8 cellular contexts compared by ENCODE assay signal in genomic region chr16:29248306-29248960, GRCh38.
DNase-seq lines count a peak whose midpoint lies in the region; ATAC-seq and TF ChIP-seq lines count a peak whose summit lies in the region.
"Not testable (repeated sequence)": the region's sequence is repeated elsewhere in the genome, so short reads cannot be mapped to it uniquely, and the experiment has no call there.

No MANE protein-coding gene starts in this region.

- H3K4me3 Mint-ChIP-seq in activated CD8-positive, alpha-beta T cell treated with anti-CD3 and anti-CD28 coated beads, Interleukin-2, amount 10 ng/mL, durations not matched to agents 7 days and 5 days; memory B cell: not testable (repeated sequence)
- peak overlapping the region; percentile 67 for H3K4me3 Mint-ChIP-seq in central memory CD8-positive, alpha-beta T cell

- peak overlapping the region; percentile 53 for H3K18ac ChIP-seq in trophoblast cell (ENCODE audit: low read length)

- H3K27ac Mint-ChIP-seq in activated CD8-positive, alpha-beta T cell treated with anti-CD3 and anti-CD28 coated beads, Interleukin-2, amount 10 ng/mL, durations not matched to agents 7 days and 5 days = peak overlapping the region; percentile 83
- peak overlapping the region; percentile 94 for H3K27ac Mint-ChIP-seq in central memory CD8-positive, alpha-beta T cell (ENCODE audit: low read depth)
- peak overlapping the region; percentile 55 for H3K27ac Mint-ChIP-seq in memory B cell

- H3K27me3 ChIP-seq in BLaER1 treated with 17β-estradiol and CSF1 and Interleukin-3, amounts not matched to agents 10 nM and 100 nM; left ventricle myocardium inferior (ENCODE audit: low read depth); trophoblast cell (ENCODE audit: insufficient read depth, low read length); upper lobe of left lung: not testable (repeated sequence)

- TF ChIP-seq CTCF in left ventricle myocardium inferior (IDR thresholded peaks at IDR 0.05; ENCODE audit: borderline replicate concordance); upper lobe of left lung (IDR thresholded peaks at IDR 0.05): not testable (repeated sequence)

- no CpG with 5 or more reads among the region's 20 CpGs for WGBS in trophoblast cell (ENCODE audit: extremely low coverage, insufficient coverage, insufficient read length)
- 57 to 81% methylated on average over 6 to 20 of the region's 20 CpGs for WGBS in upper lobe of left lung, 2 donors

- peak overlapping the region; percentile 28 to 72 (median 42); a peak in 21 of 22 replicates for H3K4me2 ChIP-seq in BLaER1 treated with 17β-estradiol and CSF1 and Interleukin-3, amounts not matched to agents 10 nM and 100 nM
- H3K4me2 ChIP-seq in trophoblast cell (ENCODE audit: low read length) = not testable (repeated sequence)

- H4K20me1 ChIP-seq in BLaER1 treated with 17β-estradiol and CSF1 and Interleukin-3, amounts not matched to agents 10 nM and 100 nM = not testable (repeated sequence)

- not testable (repeated sequence) for H3K23ac ChIP-seq in trophoblast cell (ENCODE audit: low read length)

- H2BK120ac ChIP-seq in trophoblast cell (ENCODE audit: insufficient read depth, low read length, poor library complexity) = not testable (repeated sequence)

- H3K27ac ChIP-seq in BLaER1 treated with 17β-estradiol and CSF1 and Interleukin-3, amounts not matched to agents 10 nM and 100 nM = peak overlapping the region in 1 of 11 experiments; percentile 38; a peak in 1 of 22 replicates
- peak overlapping the region; percentile 83 for H3K27ac ChIP-seq in left ventricle myocardium inferior (replicated peaks)
- H3K27ac ChIP-seq in trophoblast cell (ENCODE audit: low read depth, low read length); upper lobe of left lung: not testable (repeated sequence)

- H2AK5ac ChIP-seq in trophoblast cell (ENCODE audit: low read length) = not testable (repeated sequence)

- H4K8ac ChIP-seq in trophoblast cell (ENCODE audit: low read depth, low read length) = not testable (repeated sequence)

- H3K4me3 ChIP-seq in BLaER1 treated with 17β-estradiol and CSF1 and Interleukin-3, amounts not matched to agents 10 nM and 100 nM; left ventricle myocardium inferior; trophoblast cell (ENCODE audit: low read depth, low read length); upper lobe of left lung: not testable (repeated sequence)

- H3K14ac ChIP-seq in trophoblast cell (ENCODE audit: low read length) = not testable (repeated sequence)

- not testable (repeated sequence) for H2AFZ ChIP-seq in trophoblast cell (ENCODE audit: insufficient read depth, low read length, poor library complexity)

- not testable (repeated sequence) for H4K91ac ChIP-seq in trophoblast cell (ENCODE audit: low read depth, low read length)

- not testable (repeated sequence) for H3K79me1 ChIP-seq in trophoblast cell (ENCODE audit: low read length)

- not testable (repeated sequence) for H4K12ac ChIP-seq in trophoblast cell (ENCODE audit: low read depth, low read length)

- intact Hi-C loops in left ventricle myocardium inferior (cut with micrococcal nuclease) = not testable (repeated sequence)

- not testable (repeated sequence) for H3K79me2 ChIP-seq in trophoblast cell (ENCODE audit: control insufficient read depth, insufficient read depth, low read length, poor library complexity)

- peak; percentile 53 for DNase-seq in MV-4-11 (lab: John Stamatoyannopoulos, UW)
- peak; percentile 38 for DNase-seq in activated CD8-positive, alpha-beta T cell treated with anti-CD3 and anti-CD28 coated beads, Interleukin-2, amount 10 ng/mL, durations not matched to agents 7 days and 5 days
- DNase-seq in central memory CD8-positive, alpha-beta T cell (ENCODE audit: low spot score in 2 of 2); memory B cell (ENCODE audit: low spot score in 2 of 2); trophoblast cell: not testable (repeated sequence)
- peak; percentile 68 for DNase-seq in left ventricle myocardium inferior
- peak in 1 of 2 donors; percentile 56 for DNase-seq in upper lobe of left lung

- not testable (repeated sequence) for TF ChIP-seq EP300 in upper lobe of left lung (IDR thresholded peaks at IDR 0.05)

- CTCF ChIA-PET in activated CD8-positive, alpha-beta T cell treated with anti-CD3 and anti-CD28 coated beads, Interleukin-2, amount 10 ng/mL, durations not matched to agents 7 days and 5 days (lab: Charles Lee) = not testable (repeated sequence)

- peak; percentile 60 for ATAC-seq in activated CD8-positive, alpha-beta T cell treated with anti-CD3 and anti-CD28 coated beads, Interleukin-2, amount 10 ng/mL, durations not matched to agents 7 days and 5 days
- peak; percentile 86 for ATAC-seq in central memory CD8-positive, alpha-beta T cell (replicated peaks; ENCODE audit: extremely low read depth, poor library complexity, severe bottlenecking)
- ATAC-seq in memory B cell (ENCODE audit: low read depth) = not testable (repeated sequence)
- ATAC-seq in upper lobe of left lung (ENCODE audit: low FRiP score in 2 of 2) = peak; percentile 12 to 59

- peak overlapping the region; percentile 40 for H2BK12ac ChIP-seq in trophoblast cell (ENCODE audit: low read length)

- H3K9ac ChIP-seq in BLaER1 treated with 17β-estradiol and CSF1 and Interleukin-3, amounts not matched to agents 10 nM and 100 nM = peak overlapping the region in 1 of 11 experiments; percentile 16; a peak in 1 of 22 replicates
- not testable (repeated sequence) for H3K9ac ChIP-seq in trophoblast cell (ENCODE audit: low read length)

- not testable (repeated sequence) for H3K4ac ChIP-seq in trophoblast cell (ENCODE audit: low read depth, low read length)

- H3K36me3 ChIP-seq in BLaER1 treated with 17β-estradiol and CSF1 and Interleukin-3, amounts not matched to agents 10 nM and 100 nM; left ventricle myocardium inferior; trophoblast cell (ENCODE audit: control insufficient read depth in 1 of 2, insufficient read depth in 2 of 2, low read length in 2 of 2); upper lobe of left lung: not testable (repeated sequence)

- H3K27me3 Mint-ChIP-seq in activated CD8-positive, alpha-beta T cell treated with anti-CD3 and anti-CD28 coated beads, Interleukin-2, amount 10 ng/mL, durations not matched to agents 7 days and 5 days (ENCODE audit: low read depth); central memory CD8-positive, alpha-beta T cell; memory B cell: not testable (repeated sequence)

- peaks cover 10 to 13% (median 11%) of the 10 kb centered on the region in 10 experiments; a peak in 19 of 20 replicates for H3K4me1 ChIP-seq in BLaER1 treated with 17β-estradiol and CSF1 and Interleukin-3, amounts not matched to agents 10 nM and 100 nM
- peaks cover 17% of the 10 kb centered on the region for H3K4me1 ChIP-seq in left ventricle myocardium inferior
- not testable (repeated sequence) for H3K4me1 ChIP-seq in trophoblast cell (ENCODE audit: control insufficient read depth in 1 of 2, insufficient read depth in 2 of 2, low read length in 2 of 2); upper lobe of left lung

- not testable (repeated sequence) for TF ChIP-seq POLR2A in upper lobe of left lung (IDR thresholded peaks at IDR 0.05)

- peaks cover 20% of the 10 kb centered on the region for H3K4me1 Mint-ChIP-seq in activated CD8-positive, alpha-beta T cell treated with anti-CD3 and anti-CD28 coated beads, Interleukin-2, amount 10 ng/mL, durations not matched to agents 7 days and 5 days (ENCODE audit: low read depth)
- peaks cover 33% of the 10 kb centered on the region for H3K4me1 Mint-ChIP-seq in central memory CD8-positive, alpha-beta T cell
- H3K4me1 Mint-ChIP-seq in memory B cell = not testable (repeated sequence)

- H3K9me3 ChIP-seq in BLaER1 treated with 17β-estradiol and CSF1 and Interleukin-3, amounts not matched to agents 10 nM and 100 nM (replicated peaks in 1 of 11) = peaks cover 0 to 41% (median 13%) of the 10 kb centered on the region in 11 experiments; a peak in 15 of 22 replicates
- H3K9me3 ChIP-seq in left ventricle myocardium inferior (replicated peaks); trophoblast cell (ENCODE audit: insufficient read depth, low read depth, low read length); upper lobe of left lung: not testable (repeated sequence)

- POLR2A ChIA-PET in activated CD8-positive, alpha-beta T cell treated with anti-CD3 and anti-CD28 coated beads, Interleukin-2, amount 10 ng/mL, durations not matched to agents 7 days and 5 days (lab: Charles Lee) = not testable (repeated sequence)

- H2BK5ac ChIP-seq in trophoblast cell (ENCODE audit: low read depth, low read length, poor library complexity) = not testable (repeated sequence)

- peaks cover 12% of the 10 kb centered on the region for H3K9me3 Mint-ChIP-seq in activated CD8-positive, alpha-beta T cell treated with anti-CD3 and anti-CD28 coated beads, Interleukin-2, amount 10 ng/mL, durations not matched to agents 7 days and 5 days (ENCODE audit: insufficient read depth)
- H3K9me3 Mint-ChIP-seq in central memory CD8-positive, alpha-beta T cell; memory B cell: not testable (repeated sequence)

- not testable (repeated sequence) for H3K36me3 Mint-ChIP-seq in activated CD8-positive, alpha-beta T cell treated with anti-CD3 and anti-CD28 coated beads, Interleukin-2, amount 10 ng/mL, durations not matched to agents 7 days and 5 days (ENCODE audit: low read depth); central memory CD8-positive, alpha-beta T cell (ENCODE audit: insufficient read depth)
- H3K36me3 Mint-ChIP-seq in memory B cell = peaks cover 30% of the 10 kb centered on the region
